9 cellular contexts compared by ENCODE assay signal in the genomic region with DNA sequence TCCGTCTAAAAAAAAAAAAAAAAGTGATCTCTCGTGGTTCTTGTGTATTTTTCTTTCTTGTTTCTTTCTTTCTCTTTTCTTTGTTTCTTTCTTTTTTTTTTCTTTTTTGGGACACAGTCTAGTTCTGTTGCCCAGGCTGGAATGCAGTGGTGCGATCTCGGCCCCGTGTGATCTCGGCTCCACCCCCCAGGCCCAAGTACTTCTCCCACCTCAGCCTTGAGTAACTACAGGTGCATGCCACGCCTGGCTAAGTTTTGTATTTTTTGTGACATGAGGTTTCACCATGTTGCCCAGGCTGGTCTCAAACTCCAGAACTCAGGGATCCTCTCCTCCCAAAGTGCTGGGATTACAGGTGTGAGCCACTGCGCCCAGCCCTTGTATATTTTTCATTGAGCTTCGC.
"Had no signal": no experiment of that assay in that cellular context is flagged by ENCODE, and none has a peak within 500 bp of the region (broad histone marks: within the 10 kb centered on the region; RNA-seq: fewer than 3 reads in every experiment).

No MANE protein-coding gene starts in this region.

- H3K9ac ChIP-seq: KMS-11 had no signal

- H3K4me2 ChIP-seq: KMS-11 had no signal

- H3K4me3 Mint-ChIP-seq: IgD-negative memory B cell had no signal

- H3K27ac ChIP-seq: HL-60, KMS-11 had no signal

- H3K4me1 Mint-ChIP-seq: IgD-negative memory B cell had no signal

- H3K27ac Mint-ChIP-seq: IgD-negative memory B cell had no signal

- DNase-seq: IMR-90, Karpas-422, KBM-7, KG1 had no signal

- H3K36me3 Mint-ChIP-seq: IgD-negative memory B cell had no signal

- H3K9me3 Mint-ChIP-seq: IgD-negative memory B cell had no signal

- FAIRE-seq: HepG2, HTR-8/SVneo had no signal

- ATAC-seq: HepG2 had no signal
